Comparison of ENCODE assay signal across 17 cellular contexts in genomic region chr5:118921946-118922345, GRCh38.
DNase-seq lines count a peak whose midpoint lies in the region; ATAC-seq and TF ChIP-seq lines count a peak whose summit lies in the region.
"Had no signal": no experiment of that assay in that cellular context is flagged by ENCODE, and none has a peak within 500 bp of the region (broad histone marks: within the 10 kb centered on the region; RNA-seq: fewer than 3 reads in every experiment).

No MANE protein-coding gene starts in this region.

- no peak overlapping the region for H2AFZ ChIP-seq in IMR-90 (replicated peaks; ENCODE audit: low read length, poor library complexity)
- H2AFZ ChIP-seq: GM23248 had no signal

- H3K56ac ChIP-seq in IMR-90 (ENCODE audit: extremely low read depth, insufficient read depth, low read length) = no peak overlapping the region

- no peak overlapping the region for H2AK9ac ChIP-seq in IMR-90 (replicated peaks; ENCODE audit: low read depth, low read length, poor library complexity)

- H3K4ac ChIP-seq in IMR-90 (ENCODE audit: low read depth, low read length) = no peak overlapping the region

- no peak overlapping the region for H3K14ac ChIP-seq in IMR-90 (replicated peaks; ENCODE audit: low read depth, low read length)

- no peak overlapping the region for H2BK20ac ChIP-seq in IMR-90 (ENCODE audit: low read depth, low read length)

- no peak overlapping the region for H3K27ac ChIP-seq in IMR-90 (ENCODE audit: insufficient read depth, low read length)
- H3K27ac ChIP-seq: GM23248 had no signal

- H3K18ac ChIP-seq in IMR-90 (ENCODE audit: low read depth, low read length) = no peak overlapping the region

- H3K79me1 ChIP-seq in IMR-90 (ENCODE audit: low read depth in 1 of 2, low read length in 2 of 2) = no peaks in the 10 kb centered on the region

- no peaks in the 10 kb centered on the region for H4K20me1 ChIP-seq in IMR-90 (ENCODE audit: insufficient read depth, low read length)

- H3K9me3 Mint-ChIP-seq in nephron = no peaks in the 10 kb centered on the region
- H3K9me3 Mint-ChIP-seq: CD4-positive, alpha-beta T cell had no signal

- no peak overlapping the region for H2BK120ac ChIP-seq in IMR-90 (ENCODE audit: low read depth, low read length)

- DNase-seq in IMR-90 (peak; percentile 18), astrocyte of the hippocampus (ENCODE audit: low read depth, low spot score) (peak; percentile 36), fibroblast of the aortic adventitia (ENCODE audit: low read depth) (peak; percentile 8), NCI-H2029 (lab: John Stamatoyannopoulos, UW) (no peak), EL (no peak), NCI-H2227 treated with DMSO at 0.1 percent for 48 hours (lab: John Stamatoyannopoulos, UW) (no peak)
- no peak for DNase-seq in activated T-cell treated with anti-CD3 and anti-CD28 coated beads, Interleukin-2, amount 50 U/mL, for 1 hour
- DNase-seq: ACHN; C1 segment of cervical spinal cord; CD4-positive, alpha-beta T cell; COR-L47; DMS153; DND-41; GF-D8; GM23248; H7 had no signal

- BruUV-seq in IMR-90 (replicated peaks; lab: Mats Ljungman, UMichigan) = no TSS peak

- peak overlapping the region; percentile 56 to 92 (median 79) for H3K27ac Mint-ChIP-seq in nephron
- H3K27ac Mint-ChIP-seq: CD4-positive, alpha-beta T cell had no signal

- H3K36me3 ChIP-seq in IMR-90 (ENCODE audit: control insufficient read depth, insufficient read depth, low read length) = no peaks in the 10 kb centered on the region

- peak overlapping the region in 1 of 3 experiments; percentile 36 for H3K4me3 Mint-ChIP-seq in nephron
- H3K4me3 Mint-ChIP-seq: CD4-positive, alpha-beta T cell had no signal

- no peak overlapping the region for H4K91ac ChIP-seq in IMR-90 (ENCODE audit: insufficient read depth, low read depth, low read length)

- H3K4me1 ChIP-seq in IMR-90 (ENCODE audit: control insufficient read depth, insufficient read depth, low read length) = no peaks in the 10 kb centered on the region

- H3K9me3 ChIP-seq in IMR-90 (ENCODE audit: control insufficient read depth, insufficient read depth, low read length) = no peaks in the 10 kb centered on the region

- no peaks in the 10 kb centered on the region for H3K27me3 ChIP-seq in IMR-90 (ENCODE audit: control insufficient read depth, insufficient read depth, low read length)

- CTCF ChIA-PET in IMR-90 (lab: Yijun Ruan, JAX) = no interaction called here

- H4K8ac ChIP-seq in IMR-90 (ENCODE audit: low read depth in 2 of 2, low read length in 2 of 2) = no peak overlapping the region

- POLR2A ChIA-PET in IMR-90 (lab: Charles Lee; ENCODE audit: unreplicated experiment) = no interaction called here

- peaks cover 50% of the 10 kb centered on the region for H3K4me1 Mint-ChIP-seq in nephron

- H2AK5ac ChIP-seq in IMR-90 (ENCODE audit: low read depth, low read length) = no peak overlapping the region

- H2BK5ac ChIP-seq in IMR-90 (ENCODE audit: low read depth, low read length, poor library complexity, severe bottlenecking) = no peak overlapping the region

- in situ Hi-C loops in IMR-90 (cut with MboI; ENCODE audit: low sequenced_read_pairs) = no loop called here

- ATAC-seq in IMR-90 (ENCODE audit: low read depth) = peak; percentile 30

- intact Hi-C loops in IMR-90 (cut with micrococcal nuclease) = no loop called here

- H3K9ac ChIP-seq in IMR-90 (ENCODE audit: low read depth, low read length) = no peak overlapping the region
- H3K9ac ChIP-seq: GM23248 had no signal

- H3K9me1 ChIP-seq in IMR-90 (ENCODE audit: insufficient read depth, low read length) = no peaks in the 10 kb centered on the region

- no peak overlapping the region for H4K5ac ChIP-seq in IMR-90 (ENCODE audit: low read depth, low read length)

- TF ChIP-seq CTCF in IMR-90 (conservative IDR thresholded peaks at IDR 0.05; ENCODE audit: low read depth, low read length) = no peak
- no peak for TF ChIP-seq CTCF in fibroblast of the aortic adventitia (IDR thresholded peaks at IDR 0.05; ENCODE audit: insufficient read depth, low read length)
- no peak for TF ChIP-seq CTCF in nephron (IDR thresholded peaks at IDR 0.05; ENCODE audit: unreplicated experiment in 3 of 3)

- H3K36me3 Mint-ChIP-seq in nephron (ENCODE audit: low read depth) = peaks cover 21% of the 10 kb centered on the region

- H3K4me3 ChIP-seq in IMR-90 (ENCODE audit: insufficient read depth, low read depth, low read length) (no peak overlapping the region), fibroblast of the aortic adventitia (ENCODE audit: low read depth, low read length) (no peak overlapping the region)
- H3K4me3 ChIP-seq: GM23248 had no signal

- WGBS in IMR-90 (ENCODE audit: extremely low coverage in 2 of 2, insufficient read length in 1 of 2), 2 experiments = no CpG with 5 or more reads among the region's 4 CpGs

- dilution Hi-C loops in IMR-90 (cut with HindIII; ENCODE audit: low sequenced_read_pairs, unreplicated experiment) = no loop called here

- no peak for TF ChIP-seq RAD21 in IMR-90 (IDR thresholded peaks at IDR 0.05; ENCODE audit: low read length)

- H3K27me3 Mint-ChIP-seq in nephron (ENCODE audit: low read depth) = no peaks in the 10 kb centered on the region
- H3K27me3 Mint-ChIP-seq: CD4-positive, alpha-beta T cell had no signal

- TF ChIP-seq POLR2A in IMR-90 (IDR thresholded peaks at IDR 0.05; ENCODE audit: low read depth, low read length) = no peak

- H2BK15ac ChIP-seq in IMR-90 (ENCODE audit: low read depth, low read length) = no peak overlapping the region

- no peak overlapping the region for H3K23ac ChIP-seq in IMR-90 (ENCODE audit: low read depth, low read length)

- H3K4me2 ChIP-seq in IMR-90 (ENCODE audit: low read depth, low read length) = no peak overlapping the region

TF ChIP-seq in IMR-90, 13 proteins besides CTCF, POLR2A, EP300 and RAD21:
- TF ChIP-seq BHLHE40 (IDR thresholded peaks at IDR 0.05; ENCODE audit: low read depth, low read length) (no peak), NFE2L2 (IDR thresholded peaks at IDR 0.05; ENCODE audit: low read depth, low read length) (no peak), SMC3 (IDR thresholded peaks at IDR 0.05; ENCODE audit: low read depth, low read length) (no peak), RCOR1 (IDR thresholded peaks at IDR 0.05; ENCODE audit: insufficient replicate concordance, low read length) (no peak), RFX5 (IDR thresholded peaks at IDR 0.05; ENCODE audit: low read depth, low read length) (no peak), USF2 (IDR thresholded peaks at IDR 0.05; ENCODE audit: low read depth, low read length) (no peak), CEBPB (IDR thresholded peaks at IDR 0.05; ENCODE audit: low read depth, low read length) (no peak), MXI1 (IDR thresholded peaks at IDR 0.05; ENCODE audit: borderline replicate concordance, low read depth, low read length) (no peak), MAZ (IDR thresholded peaks at IDR 0.05; ENCODE audit: borderline replicate concordance, low read depth, low read length) (no peak), ELK1 (IDR thresholded peaks at IDR 0.05; ENCODE audit: borderline replicate concordance, low read depth, low read length) (no peak), CHD1 (IDR thresholded peaks at IDR 0.05; ENCODE audit: low read depth, low read length) (no peak), FOS (IDR thresholded peaks at IDR 0.05; ENCODE audit: low read depth, low read length) (no peak), MAFK (IDR thresholded peaks at IDR 0.05; ENCODE audit: low read depth, low read length) (no peak)
TF ChIP-seq in IMR-90: peak in this region for 0.

Comparison
In these comparisons a context has a peak if more than half of its experiments do, and no peak if none do; other contexts are left out.
1. DNase-seq: peak in IMR-90 (single experiment), astrocyte of the hippocampus (single experiment) and fibroblast of the aortic adventitia (single experiment); none in NCI-H2029 (single experiment), activated T-cell treated with anti-CD3 and anti-CD28 coated beads, Interleukin-2, amount 50 U/mL, for 1 hour (single experiment), EL (single experiment) and NCI-H2227 treated with DMSO at 0.1 percent for 48 hours (single experiment).